In the genomic region with DNA sequence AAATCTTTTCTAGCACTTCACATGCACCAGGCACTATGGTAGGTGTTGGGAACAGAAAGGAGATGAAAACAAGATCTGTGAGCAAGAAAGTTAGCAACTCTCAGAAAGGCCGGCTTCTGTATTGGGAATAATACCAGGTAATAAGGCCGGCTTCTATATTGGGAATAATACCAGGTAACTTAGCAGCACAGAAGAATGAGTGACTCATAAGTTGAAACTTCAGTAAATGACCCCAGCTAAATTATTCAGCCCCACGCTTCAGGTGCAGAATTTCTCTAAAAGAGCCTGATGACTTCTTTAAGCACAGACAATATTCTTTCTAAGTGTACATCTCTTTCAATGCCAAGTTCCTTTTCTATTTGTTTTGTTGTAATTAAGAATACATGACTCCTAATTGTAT, we compare ENCODE assay signal across 24 cellular contexts.
DNase-seq lines count a peak whose midpoint lies in the region; ATAC-seq, FAIRE-seq and TF ChIP-seq lines count a peak whose summit lies in the region.
"Had no signal": no experiment of that assay in that cellular context is flagged by ENCODE, and none has a peak within 500 bp of the region (broad histone marks: within the 10 kb centered on the region; RNA-seq: fewer than 3 reads in every experiment).

No MANE protein-coding gene starts in this region.

- 21% methylated on average over 3 of the region's 3 CpGs for WGBS in K562 (ENCODE audit: insufficient coverage, low coverage, missing lambda C conversion rate)
- 75% methylated on average over 3 of the region's 3 CpGs for WGBS in smooth muscle cell (ENCODE audit: low lambda C conversion rate)

- peak overlapping the region; percentile 38; the same call in 1 of the 2 replicates for H3K4me3 ChIP-seq in K562
- H3K4me3 ChIP-seq in smooth muscle cell: no peak overlapping the region
- H3K4me3 ChIP-seq: A549; BLaER1 treated with 17β-estradiol and CSF1 and Interleukin-3, amounts not matched to agents 10 nM and 100 nM; HAP-1 had no signal

- CTCF ChIA-PET in Calu3 (lab: Charles Lee) (no interaction called here), K562 (lab: Yijun Ruan, JAX; ENCODE audit: low intra/inter-chr PET ratio) (no interaction called here)

- no peak overlapping the region for H3K4me2 ChIP-seq in K562 (ENCODE audit: insufficient read depth, low read length)
- no peak overlapping the region for H3K4me2 ChIP-seq in smooth muscle cell
- H3K4me2 ChIP-seq: A549; BLaER1 treated with 17β-estradiol and CSF1 and Interleukin-3, amounts not matched to agents 10 nM and 100 nM had no signal

- TF ChIP-seq POLR2A in K562 (conservative IDR thresholded peaks at IDR 0.05): no peak

- no peak for FAIRE-seq in K562 (lab: Jason Lieb, UNC)
- FAIRE-seq: A549, G401.6, GM12892, H54 had no signal

- H3K27me3 Mint-ChIP-seq in Calu3 (ENCODE audit: unreplicated experiment) (no peaks in the 10 kb centered on the region), osteocyte (ENCODE audit: unreplicated experiment) (no peaks in the 10 kb centered on the region)
- H3K27me3 Mint-ChIP-seq: CD4-positive, alpha-beta T cell; CD8-positive, alpha-beta memory T cell had no signal

- H3K79me2 ChIP-seq in K562 (ENCODE audit: control insufficient read depth, insufficient read depth, low read length) (peaks cover 4% of the 10 kb centered on the region; the same call in 2 of the 3 replicates), smooth muscle cell (ENCODE audit: low read depth) (no peaks in the 10 kb centered on the region)

- H3K9me3 Mint-ChIP-seq in Calu3 (ENCODE audit: low read depth, unreplicated experiment) (peaks cover 3% of the 10 kb centered on the region), osteocyte (ENCODE audit: unreplicated experiment) (peaks cover 4% of the 10 kb centered on the region)

- H3K27ac ChIP-seq in K562 (ENCODE audit: extremely low read depth, low read depth, low read length) (no peak overlapping the region), smooth muscle cell (ENCODE audit: low read depth) (peak overlapping the region; percentile 80)
- H3K27ac ChIP-seq: 22Rv1; BLaER1 treated with 17β-estradiol and CSF1 and Interleukin-3, amounts not matched to agents 10 nM and 100 nM had no signal

- intact Hi-C loops in Calu3 (cut with micrococcal nuclease; ENCODE audit: unreplicated experiment) (no loop called here), K562 (cut with micrococcal nuclease) (no loop called here)

- H3K9ac ChIP-seq in K562 (ENCODE audit: insufficient read depth in 1 of 2, low read depth in 2 of 2, low read length in 2 of 2) (no peak overlapping the region), smooth muscle cell (ENCODE audit: low read depth) (peak overlapping the region; percentile 62)
- H3K9ac ChIP-seq: BLaER1 treated with 17β-estradiol and CSF1 and Interleukin-3, amounts not matched to agents 10 nM and 100 nM had no signal

- no peak for TF ChIP-seq EP300 in K562 (IDR thresholded peaks at IDR 0.05; ENCODE audit: low read length)

- H3K9me3 ChIP-seq in K562 (replicated peaks; ENCODE audit: control insufficient read depth, insufficient read depth, low read depth, low read length) (peaks cover 2% of the 10 kb centered on the region; the same call in 1 of the 2 replicates), smooth muscle cell (replicated peaks; ENCODE audit: low read depth) (no peaks in the 10 kb centered on the region)
- H3K9me3 ChIP-seq: A549, BE2C, HAP-1 had no signal

- DNase-seq in Calu3 (no peak), K562 (ENCODE audit: extremely low read depth in 1 of 4, low spot score in 3 of 4) (no peak), kidney tubule cell (ENCODE audit: low spot score) (peak; percentile 75), smooth muscle cell (lab: John Stamatoyannopoulos, UW; ENCODE audit: unreplicated experiment) (no peak), osteocyte (ENCODE audit: extremely low spot score, unreplicated experiment) (no peak), T-helper 2 cell (no peak)
- DNase-seq: ACHN; AML-193; BE2C; CD4-positive, alpha-beta T cell; CD8-positive, alpha-beta memory T cell; COR-L47; DMS153; DND-41; GOT3 had no signal

- POLR2A ChIA-PET in K562 (lab: Yijun Ruan, JAX): no interaction called here

- H3K27ac Mint-ChIP-seq in Calu3 (ENCODE audit: unreplicated experiment): peak overlapping the region; percentile 28
- H3K27ac Mint-ChIP-seq in osteocyte (ENCODE audit: unreplicated experiment): no peak overlapping the region
- H3K27ac Mint-ChIP-seq: CD14-positive monocyte; CD4-positive, alpha-beta T cell; CD8-positive, alpha-beta memory T cell had no signal

- H3K9me1 ChIP-seq in K562 (ENCODE audit: control insufficient read depth, insufficient read depth, low read length): no peaks in the 10 kb centered on the region

- in situ Hi-C loops in K562 (cut with MboI): no loop called here

- TF ChIP-seq RAD21 in K562 (CRISPR knock-in tag; conservative IDR thresholded peaks at IDR 0.05 in 1 of 2, IDR thresholded peaks at IDR 0.05 in 1 of 2): no peak

- ATAC-seq in K562 (no peak), HG02973 (IDR thresholded peaks at IDR 0.05; ENCODE audit: unreplicated experiment) (no peak)
- ATAC-seq: A549 had no signal

- H4K20me1 ChIP-seq in K562 (replicated peaks; ENCODE audit: control insufficient read depth, insufficient read depth, low read length): no peaks in the 10 kb centered on the region
- no peaks in the 10 kb centered on the region for H4K20me1 ChIP-seq in smooth muscle cell (ENCODE audit: low read depth)
- H4K20me1 ChIP-seq: BLaER1 treated with 17β-estradiol and CSF1 and Interleukin-3, amounts not matched to agents 10 nM and 100 nM had no signal

- TF ChIP-seq CTCF in Calu3 (IDR thresholded peaks at IDR 0.05; ENCODE audit: unreplicated experiment): no peak
- no peak for TF ChIP-seq CTCF in K562 (IDR thresholded peaks at IDR 0.05 in 2 of 3, conservative IDR thresholded peaks at IDR 0.05 in 1 of 3; ENCODE audit: insufficient read depth in 2 of 3, low read depth in 1 of 3, low read length in 3 of 3)
- no peak for TF ChIP-seq CTCF in smooth muscle cell (IDR thresholded peaks at IDR 0.05; ENCODE audit: borderline replicate concordance, insufficient read depth, poor library complexity, severe bottlenecking)
- no peak for TF ChIP-seq CTCF in osteocyte (IDR thresholded peaks at IDR 0.05)

- BruUV-seq in Calu3 (replicated peaks; lab: Mats Ljungman, UMichigan) (no TSS peak), K562 (replicated peaks; lab: Mats Ljungman, UMichigan) (no TSS peak)

- H3K27me3 ChIP-seq in K562 (ENCODE audit: control insufficient read depth in 2 of 2, insufficient read depth in 2 of 2, low read length in 2 of 2) (no peaks in the 10 kb centered on the region), smooth muscle cell (ENCODE audit: low read depth) (no peaks in the 10 kb centered on the region)
- H3K27me3 ChIP-seq: BLaER1 treated with 17β-estradiol and CSF1 and Interleukin-3, amounts not matched to agents 10 nM and 100 nM had no signal

- no peak overlapping the region for H3K4me3 Mint-ChIP-seq in Calu3 (ENCODE audit: low read depth, unreplicated experiment)
- H3K4me3 Mint-ChIP-seq in osteocyte (ENCODE audit: unreplicated experiment): no peak overlapping the region
- H3K4me3 Mint-ChIP-seq: CD14-positive monocyte; CD4-positive, alpha-beta T cell; CD8-positive, alpha-beta memory T cell had no signal

- H3K4me1 ChIP-seq in K562 (replicated peaks in 1 of 2; ENCODE audit: control insufficient read depth in 2 of 2, insufficient read depth in 2 of 2, low read length in 2 of 2) (peaks cover 4 to 8% of the 10 kb centered on the region in 2 experiments; a peak in 2 of 5 replicates), smooth muscle cell (ENCODE audit: low read depth) (no peaks in the 10 kb centered on the region)
- H3K4me1 ChIP-seq: BLaER1 treated with 17β-estradiol and CSF1 and Interleukin-3, amounts not matched to agents 10 nM and 100 nM; HAP-1 had no signal

- H2AFZ ChIP-seq in K562 (ENCODE audit: low read depth, low read length) (no peak overlapping the region), smooth muscle cell (ENCODE audit: low read depth) (no peak overlapping the region)

- no peaks in the 10 kb centered on the region for H3K36me3 Mint-ChIP-seq in Calu3 (ENCODE audit: insufficient read depth, unreplicated experiment)
- no peaks in the 10 kb centered on the region for H3K36me3 Mint-ChIP-seq in osteocyte (ENCODE audit: unreplicated experiment)
- H3K36me3 Mint-ChIP-seq: CD14-positive monocyte; CD8-positive, alpha-beta memory T cell had no signal

- H3K4me1 Mint-ChIP-seq in Calu3 (ENCODE audit: low read depth, unreplicated experiment) (peaks cover 20% of the 10 kb centered on the region), osteocyte (ENCODE audit: unreplicated experiment) (peaks cover 17% of the 10 kb centered on the region)
- H3K4me1 Mint-ChIP-seq: CD14-positive monocyte; CD8-positive, alpha-beta memory T cell had no signal

- no peaks in the 10 kb centered on the region for H3K36me3 ChIP-seq in K562 (ENCODE audit: control insufficient read depth, insufficient read depth, low read length)
- no peaks in the 10 kb centered on the region for H3K36me3 ChIP-seq in smooth muscle cell (ENCODE audit: low read depth)
- H3K36me3 ChIP-seq: BE2C; BLaER1 treated with 17β-estradiol and CSF1 and Interleukin-3, amounts not matched to agents 10 nM and 100 nM; HAP-1 had no signal

- no peaks in the 10 kb centered on the region for H3F3A ChIP-seq in smooth muscle cell (ENCODE audit: low read depth)

TF ChIP-seq in K562, 482 proteins besides CTCF, POLR2A, EP300 and RAD21:
- TF ChIP-seq FOSL1 (tag; conservative IDR thresholded peaks at IDR 0.05): no peak
- TF ChIP-seq, protein P1, sequence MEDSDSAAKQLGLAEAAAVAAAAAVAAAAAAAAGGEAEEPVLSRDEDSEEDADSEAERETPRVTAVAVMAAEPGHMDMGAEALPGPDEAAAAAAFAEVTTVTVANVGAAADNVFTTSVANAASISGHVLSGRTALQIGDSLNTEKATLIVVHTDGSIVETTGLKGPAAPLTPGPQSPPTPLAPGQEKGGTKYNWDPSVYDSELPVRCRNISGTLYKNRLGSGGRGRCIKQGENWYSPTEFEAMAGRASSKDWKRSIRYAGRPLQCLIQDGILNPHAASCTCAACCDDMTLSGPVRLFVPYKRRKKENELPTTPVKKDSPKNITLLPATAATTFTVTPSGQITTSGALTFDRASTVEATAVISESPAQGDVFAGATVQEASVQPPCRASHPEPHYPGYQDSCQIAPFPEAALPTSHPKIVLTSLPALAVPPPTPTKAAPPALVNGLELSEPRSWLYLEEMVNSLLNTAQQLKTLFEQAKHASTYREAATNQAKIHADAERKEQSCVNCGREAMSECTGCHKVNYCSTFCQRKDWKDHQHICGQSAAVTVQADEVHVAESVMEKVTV (CRISPR knock-in tag; IDR thresholded peaks at IDR 0.05): no peak
- TF ChIP-seq TCF7L2 (IDR thresholded peaks at IDR 0.05; ENCODE audit: low read depth, low read length): no peak
- TF ChIP-seq CBX3 (IDR thresholded peaks at IDR 0.05; ENCODE audit: borderline replicate concordance in 1 of 2, low read length in 2 of 2): no peak
- no peak for TF ChIP-seq PCBP1 (IDR thresholded peaks at IDR 0.05; ENCODE audit: low read depth, low read length, poor library complexity, severe bottlenecking)
- no peak for TF ChIP-seq FOS (IDR thresholded peaks at IDR 0.05; ENCODE audit: extremely low read depth, insufficient read length)
- TF ChIP-seq TFAM (CRISPR knock-in tag; conservative IDR thresholded peaks at IDR 0.05): no peak
- TF ChIP-seq BRD9 (IDR thresholded peaks at IDR 0.05; ENCODE audit: low read depth, partially characterized antibody): no peak
